Comparison of ENCODE assay signal across 22 cellular contexts in genomic region chr17:55177914-55178217, GRCh38.
"Had no signal": no experiment of that assay in that cellular context is flagged by ENCODE, and none has a peak within 500 bp of the region (broad histone marks: within the 10 kb centered on the region; RNA-seq: fewer than 3 reads in every experiment).

No MANE protein-coding gene starts in this region.

- H3K9me3 ChIP-seq: esophagus squamous epithelium, gastrocnemius medialis, mucosa of descending colon had no signal

- DNase-seq: dorsolateral prefrontal cortex; effector CD4-positive, alpha-beta T cell; effector memory CD4-positive, alpha-beta T cell; erythroblast; esophagus squamous epithelium; gastrocnemius medialis; glutamatergic neuron; head of caudate nucleus; heart right ventricle; hippocampal formation; left cardiac atrium; left lung; left ventricle myocardium superior; lower lobe of right lung; mesenchymal stem cell; naive B cell had no signal

- ATAC-seq: gastrocnemius medialis, heart right ventricle, left cardiac atrium, left ventricle myocardium superior, lower lobe of right lung had no signal

- H3K4me3 ChIP-seq: coronary artery, dorsolateral prefrontal cortex, esophagus squamous epithelium, gastrocnemius medialis, heart right ventricle, left lung, lower lobe of right lung, mucosa of descending colon had no signal

- H3K27me3 ChIP-seq: dorsolateral prefrontal cortex, esophagus squamous epithelium, gastrocnemius medialis, heart right ventricle, left lung had no signal

- FAIRE-seq: colon, islet of Langerhans, keratinocyte had no signal

- H3K36me3 ChIP-seq: esophagus squamous epithelium, gastrocnemius medialis, heart right ventricle, left lung, lower lobe of right lung had no signal

- H3K27ac ChIP-seq: coronary artery, dorsolateral prefrontal cortex, epithelial cell of prostate, esophagus squamous epithelium, gastrocnemius medialis, heart right ventricle, left lung, lower lobe of right lung had no signal

- H3K4me1 ChIP-seq: gastrocnemius medialis, heart right ventricle, left lung, lower lobe of right lung had no signal
